In genomic region chr10:33247221-33247907, GRCh38 we compare ENCODE assay signal across 25 cellular contexts.
DNase-seq lines count a peak whose midpoint lies in the region; ATAC-seq, FAIRE-seq and TF ChIP-seq lines count a peak whose summit lies in the region.
"Had no signal": no experiment of that assay in that cellular context is flagged by ENCODE, and none has a peak within 500 bp of the region (broad histone marks: within the 10 kb centered on the region; RNA-seq: fewer than 3 reads in every experiment).

No MANE protein-coding gene starts in this region.

- peaks cover 41% of the 10 kb centered on the region for H3K36me3 Mint-ChIP-seq in chondrocyte (ENCODE audit: low read depth)
- H3K36me3 Mint-ChIP-seq in endodermal cell (ENCODE audit: low read depth): peaks cover 33% of the 10 kb centered on the region
- H3K36me3 Mint-ChIP-seq: CD4-positive, CD25-positive, alpha-beta regulatory T cell had no signal

- H3K27ac Mint-ChIP-seq in chondrocyte (ENCODE audit: unreplicated experiment): no peak overlapping the region
- no peak overlapping the region for H3K27ac Mint-ChIP-seq in endodermal cell
- H3K27ac Mint-ChIP-seq: CD4-positive, CD25-positive, alpha-beta regulatory T cell; dendritic cell treated with granulocyte-macrophage colony-stimulating factor and Interleukin-4, amounts not matched to agents 40 ng/mL and 50 ng/mL, for 4 days had no signal

- H2AFZ ChIP-seq in neuronal stem cell (ENCODE audit: low read length) (no peak overlapping the region), GM23248 (no peak overlapping the region)

- H3F3A ChIP-seq in GM23248 (ENCODE audit: insufficient read depth): peaks cover 80% of the 10 kb centered on the region

- DNase-seq in A549 (ENCODE audit: low read depth in 1 of 2, low spot score in 1 of 2) (no peak), MV-4-11 (lab: John Stamatoyannopoulos, UW) (peak; percentile 18), epithelial cell of prostate (ENCODE audit: low read depth, low spot score) (no peak), neuronal stem cell (ENCODE audit: low spot score) (no peak), GM23248 (no peak), chondrocyte (ENCODE audit: low spot score) (no peak), endodermal cell (no peak)
- DNase-seq: activated CD4-positive, alpha-beta T cell treated with anti-CD3 and anti-CD28 coated beads, Interleukin-2, amount 50 U/mL, for 4 hours; activated CD8-positive, alpha-beta memory T cell treated with anti-CD3 and anti-CD28 coated beads, Interleukin-2, amount 50 U/mL, for 48 hours; activated effector memory CD4-positive, alpha-beta T cell treated with Interleukin-2 at 50 U/mL for 16 hours; CD4-positive, CD25-positive, alpha-beta regulatory T cell; HFFc6; NCI-H2029; NCI-H226; NCI-H774; SJCRH30; T-helper 2 cell; uterus; WERI-Rb-1 had no signal

- no peak overlapping the region for H3K18ac ChIP-seq in neuronal stem cell (ENCODE audit: low read length)

- H3K79me2 ChIP-seq in GM23248 (ENCODE audit: insufficient read depth): peaks cover 93% of the 10 kb centered on the region

- H3K4me1 ChIP-seq in A549 (peaks cover 59% of the 10 kb centered on the region), neuronal stem cell (ENCODE audit: control insufficient read depth in 2 of 2, insufficient read depth in 1 of 2, low read depth in 1 of 2, low read length in 2 of 2) (peaks cover 0 to 3% of the 10 kb centered on the region in 2 donors), GM23248 (ENCODE audit: insufficient read depth) (peaks cover 29% of the 10 kb centered on the region), endodermal cell (ENCODE audit: control insufficient read depth, insufficient read depth, low read length) (peaks cover 10% of the 10 kb centered on the region)
- H3K4me1 ChIP-seq: uterus had no signal

- ATAC-seq in A549: no peak
- ATAC-seq in HG02870 (IDR thresholded peaks at IDR 0.05; ENCODE audit: unreplicated experiment): no peak
- ATAC-seq: K562 had no signal

- no peaks in the 10 kb centered on the region for H3K79me1 ChIP-seq in neuronal stem cell (ENCODE audit: low read depth, low read length)

- no peak overlapping the region for H2AK5ac ChIP-seq in neuronal stem cell (ENCODE audit: low read depth, low read length)

- no peak overlapping the region for H4K8ac ChIP-seq in neuronal stem cell (ENCODE audit: low read depth, low read length)

- H2BK12ac ChIP-seq in neuronal stem cell (ENCODE audit: low read length): no peak overlapping the region

- H3K27ac ChIP-seq in A549 (peak overlapping the region in 1 of 2 experiments; percentile 65; a peak in 2 of 6 replicates), epithelial cell of prostate (peak overlapping the region; percentile 81), neuronal stem cell (replicated peaks; ENCODE audit: low read length) (no peak overlapping the region), GM23248 (no peak overlapping the region), endodermal cell (ENCODE audit: low read depth, low read length) (no peak overlapping the region)
- H3K27ac ChIP-seq: HL-60, SJCRH30, WERI-Rb-1 had no signal

- no peak for TF ChIP-seq CTCF in A549 (IDR thresholded peaks at IDR 0.05)
- TF ChIP-seq CTCF in chondrocyte (IDR thresholded peaks at IDR 0.05): no peak
- no peak for TF ChIP-seq CTCF in endodermal cell (conservative IDR thresholded peaks at IDR 0.05)

- H3K4me3 ChIP-seq in A549 (no peak overlapping the region), neuronal stem cell (ENCODE audit: low read length in 2 of 2) (no peak overlapping the region), GM23248 (no peak overlapping the region), endodermal cell (ENCODE audit: low read length) (no peak overlapping the region)
- H3K4me3 ChIP-seq: adrenal gland, K562, SJCRH30, uterus had no signal

- H3K9me3 Mint-ChIP-seq in chondrocyte (ENCODE audit: low read depth) (no peaks in the 10 kb centered on the region), endodermal cell (peaks cover 2% of the 10 kb centered on the region)
- H3K9me3 Mint-ChIP-seq: HFFc6 had no signal

- no peak overlapping the region for H4K91ac ChIP-seq in neuronal stem cell (ENCODE audit: low read depth, low read length, poor library complexity)

- H2BK120ac ChIP-seq in neuronal stem cell (ENCODE audit: low read depth, low read length): no peak overlapping the region

- no peaks in the 10 kb centered on the region for H4K20me1 ChIP-seq in GM23248 (ENCODE audit: insufficient read depth)

- 95% methylated on average over 11 of the region's 11 CpGs for WGBS in A549 (ENCODE audit: missing lambda C conversion rate)
- no CpG with 5 or more reads among the region's 11 CpGs for WGBS in neuronal stem cell (ENCODE audit: extremely low coverage in 2 of 2, insufficient read length in 2 of 2, insufficient replicate concordance in 1 of 2), 2 donors
- 88 to 92% methylated on average over 11 of the region's 11 CpGs for WGBS in GM23248 (ENCODE audit: low coverage in 1 of 2, low lambda C conversion rate in 2 of 2, missing lambda C conversion rate in 2 of 2), 2 experiments
- WGBS in endodermal cell (ENCODE audit: insufficient coverage in 1 of 2, insufficient read length in 1 of 2), 2 experiments: 97% methylated on average over 11 of the region's 11 CpGs

- H3K4me1 Mint-ChIP-seq in chondrocyte (ENCODE audit: low read depth) (peaks cover 31% of the 10 kb centered on the region), endodermal cell (peaks cover 41% of the 10 kb centered on the region)

- H3K4me2 ChIP-seq in A549 (no peak overlapping the region), neuronal stem cell (ENCODE audit: insufficient read depth, low read length, poor library complexity, severe bottlenecking) (no peak overlapping the region), GM23248 (ENCODE audit: unreplicated experiment) (no peak overlapping the region)

- no peak overlapping the region for H2BK5ac ChIP-seq in neuronal stem cell (ENCODE audit: low read length)

- peak; percentile 90 for FAIRE-seq in A549 (lab: Jason Lieb, UNC)
- FAIRE-seq: frontal cortex, K562 had no signal

- no peak overlapping the region for H3K9ac ChIP-seq in neuronal stem cell (ENCODE audit: low read depth, low read length, poor library complexity)
- no peak overlapping the region for H3K9ac ChIP-seq in GM23248
- H3K9ac ChIP-seq in endodermal cell (ENCODE audit: extremely low read depth, low read length, poor library complexity, severe bottlenecking): no peak overlapping the region

- no peak overlapping the region for H3K14ac ChIP-seq in neuronal stem cell (ENCODE audit: low read length)

- H3K4ac ChIP-seq in neuronal stem cell (ENCODE audit: low read length): no peak overlapping the region

- H3K27me3 ChIP-seq in neuronal stem cell (ENCODE audit: control insufficient read depth in 3 of 3, insufficient read depth in 3 of 3, low read depth in 1 of 3, low read length in 3 of 3): no peaks in the 10 kb centered on the region
- no peaks in the 10 kb centered on the region for H3K27me3 ChIP-seq in GM23248 (replicated peaks; ENCODE audit: insufficient read depth)
- H3K27me3 ChIP-seq in endodermal cell (ENCODE audit: control insufficient read depth, insufficient read depth, low read length, poor library complexity, severe bottlenecking): no peaks in the 10 kb centered on the region
- H3K27me3 ChIP-seq: adrenal gland, SJCRH30, uterus had no signal

- no peaks in the 10 kb centered on the region for H3K9me2 ChIP-seq in GM23248 (ENCODE audit: insufficient read depth)

- TF ChIP-seq EP300 in A549 (IDR thresholded peaks at IDR 0.05): no peak

- POLR2A ChIA-PET in A549 (lab: Yijun Ruan, JAX): no interaction called here

- TF ChIP-seq RAD21 in A549 (conservative IDR thresholded peaks at IDR 0.05 in 1 of 2, IDR thresholded peaks at IDR 0.05 in 1 of 2): no peak

- no peak for TF ChIP-seq POLR2A in A549 (IDR thresholded peaks at IDR 0.05; ENCODE audit: low read length)

- CTCF ChIA-PET in A549 (lab: Yijun Ruan, JAX): interaction anchor here (0.7 to 1.2 kb wide), 3 partner anchors 8 to 70 kb away, joined by 3 read pairs; no protein-coding TSS in a partner anchor

- in situ Hi-C loops in GM23248 (cut with MboI): no loop called here

- H3K27me3 Mint-ChIP-seq in chondrocyte (ENCODE audit: low read depth) (no peaks in the 10 kb centered on the region), endodermal cell (ENCODE audit: insufficient read depth) (no peaks in the 10 kb centered on the region)

- peak overlapping the region; percentile 47 for H2BK15ac ChIP-seq in neuronal stem cell (ENCODE audit: low read length)

- peak overlapping the region; percentile 25 for H3K23ac ChIP-seq in neuronal stem cell (ENCODE audit: low read depth, low read length, poor library complexity)

- H3K4me3 Mint-ChIP-seq in chondrocyte (ENCODE audit: unreplicated experiment) (no peak overlapping the region), endodermal cell (no peak overlapping the region)
- H3K4me3 Mint-ChIP-seq: CD4-positive, CD25-positive, alpha-beta regulatory T cell; dendritic cell treated with granulocyte-macrophage colony-stimulating factor and Interleukin-4, amounts not matched to agents 40 ng/mL and 50 ng/mL, for 4 days had no signal

- H3K36me3 ChIP-seq in neuronal stem cell (replicated peaks in 1 of 2; ENCODE audit: control insufficient read depth in 2 of 2, insufficient read depth in 2 of 2, low read length in 2 of 2) (peaks cover 0 to 96% of the 10 kb centered on the region in 2 donors), GM23248 (ENCODE audit: low read depth) (peaks cover 60% of the 10 kb centered on the region), endodermal cell (ENCODE audit: control insufficient read depth, insufficient read depth, low read length) (peaks cover 77% of the 10 kb centered on the region)
- H3K36me3 ChIP-seq: SJCRH30, uterus, WERI-Rb-1 had no signal

- H3K9me3 ChIP-seq in A549: no peaks in the 10 kb centered on the region
- H3K9me3 ChIP-seq in neuronal stem cell (replicated peaks in 1 of 2; ENCODE audit: control insufficient read depth in 2 of 2, insufficient read depth in 1 of 2, low read depth in 1 of 2, low read length in 2 of 2): no peaks in the 10 kb centered on the region
- H3K9me3 ChIP-seq in GM23248 (ENCODE audit: low read depth): no peaks in the 10 kb centered on the region
- H3K9me3 ChIP-seq in endodermal cell (ENCODE audit: control insufficient read depth, low read length): no peaks in the 10 kb centered on the region
- H3K9me3 ChIP-seq: adrenal gland, uterus had no signal

TF ChIP-seq in A549, 52 proteins besides CTCF, POLR2A, EP300 and RAD21 (continues in another document):
- TF ChIP-seq CBX8 (IDR thresholded peaks at IDR 0.05) (no peak), RCOR1 (IDR thresholded peaks at IDR 0.05; ENCODE audit: low read depth, low read length) (no peak), E2F6 (IDR thresholded peaks at IDR 0.05; ENCODE audit: borderline replicate concordance, low read depth) (no peak), SMC3 (IDR thresholded peaks at IDR 0.05) (no peak), MAZ (IDR thresholded peaks at IDR 0.05; ENCODE audit: borderline replicate concordance, low read depth, low read length) (no peak)
